Comparison of ENCODE assay signal across 30 cellular contexts in genomic region chr17:40815381-40815780, GRCh38. TPM values are rescaled to one million over a fixed set of nuclear protein-coding genes. Genes with fewer than 3 reads are reported as not detected.
DNase-seq lines count a peak whose midpoint lies in the region; ATAC-seq, FAIRE-seq and TF ChIP-seq lines count a peak whose summit lies in the region.
"Had no signal": no experiment of that assay in that cellular context is flagged by ENCODE, and none has a peak within 500 bp of the region (broad histone marks: within the 10 kb centered on the region; RNA-seq: fewer than 3 reads in every experiment).

No MANE protein-coding gene starts in this region.

- DNase-seq in IMR-90 (no peak), neural crest cell (ENCODE audit: low read depth, low spot score) (no peak), left lobe of liver (ENCODE audit: low spot score) (no peak), urothelium cell line (ENCODE audit: low spot score) (no peak)
- DNase-seq: 8988T; ACHN; BE2C; C1 segment of cervical spinal cord; CD4-positive, alpha-beta memory T cell; CD4-positive, CD25-positive, alpha-beta regulatory T cell; CD8-positive, alpha-beta memory T cell; COR-L47; DMS 273 treated with DMSO at 0.1 percent for 48 hours; DMS153; DMS53; DMS79; DND-41; EL; GDM1 had no signal

- H3K18ac ChIP-seq in IMR-90 (ENCODE audit: low read depth, low read length) = no peak overlapping the region

- no peak overlapping the region for H4K91ac ChIP-seq in IMR-90 (ENCODE audit: insufficient read depth, low read depth, low read length)

- no peak overlapping the region for H3K56ac ChIP-seq in IMR-90 (ENCODE audit: extremely low read depth, insufficient read depth, low read length)

- H3K4me1 ChIP-seq in HEK293 (ENCODE audit: control insufficient read depth, insufficient read depth, low read length) (peaks cover 2% of the 10 kb centered on the region; the same call in 1 of the 2 replicates), IMR-90 (ENCODE audit: control insufficient read depth, insufficient read depth, low read length) (peaks cover 1% of the 10 kb centered on the region; the same call in 1 of the 2 replicates)
- H3K4me1 ChIP-seq: BE2C had no signal

- H3K9me1 ChIP-seq in IMR-90 (ENCODE audit: insufficient read depth, low read length) = no peaks in the 10 kb centered on the region; the same call in 1 of the 2 replicates

- H3K4me2 ChIP-seq in IMR-90 (ENCODE audit: low read depth, low read length) = no peak overlapping the region
- H3K4me2 ChIP-seq: BLaER1 had no signal

- intact Hi-C loops in IMR-90 (cut with micrococcal nuclease) = no loop called here

- no peak overlapping the region for H3K23ac ChIP-seq in IMR-90 (ENCODE audit: low read depth, low read length)

- no peak overlapping the region for H2BK20ac ChIP-seq in IMR-90 (ENCODE audit: low read depth, low read length)

- H2AK9ac ChIP-seq in IMR-90 (replicated peaks; ENCODE audit: low read depth, low read length, poor library complexity) = no peak overlapping the region

- peaks cover 25 to 26% of the 10 kb centered on the region in 2 experiments for H3K79me1 ChIP-seq in IMR-90 (ENCODE audit: low read depth in 1 of 2, low read length in 2 of 2)

- H3K9me3 Mint-ChIP-seq in neural crest cell = peaks cover 11% of the 10 kb centered on the region

- peak overlapping the region; percentile 32 for H3K4me3 Mint-ChIP-seq in neural crest cell
- H3K4me3 Mint-ChIP-seq: CD4-positive, alpha-beta memory T cell; CD4-positive, CD25-positive, alpha-beta regulatory T cell had no signal

- peaks cover 21% of the 10 kb centered on the region for H3K36me3 Mint-ChIP-seq in neural crest cell (ENCODE audit: low read depth)

- H3K9me3 ChIP-seq in HEK293 (ENCODE audit: control insufficient read depth, insufficient read depth, low read depth, low read length) = no peaks in the 10 kb centered on the region
- no peaks in the 10 kb centered on the region for H3K9me3 ChIP-seq in IMR-90 (ENCODE audit: control insufficient read depth, insufficient read depth, low read length)
- H3K9me3 ChIP-seq: BE2C had no signal

- dilution Hi-C loops in IMR-90 (cut with HindIII; ENCODE audit: low sequenced_read_pairs, unreplicated experiment) = no loop called here

- ATAC-seq in IMR-90 (ENCODE audit: low read depth) = no peak
- no peak for ATAC-seq in left lobe of liver
- ATAC-seq: GM12878 had no signal

- no peak for FAIRE-seq in urothelium cell line (lab: Jason Lieb, UNC)
- FAIRE-seq: A204.1, GM12878, GM12892, GM18507 had no signal

- H3K14ac ChIP-seq in IMR-90 (replicated peaks; ENCODE audit: low read depth, low read length) = no peak overlapping the region

- no peak overlapping the region for H3K4ac ChIP-seq in IMR-90 (ENCODE audit: low read depth, low read length)

- POLR2A ChIA-PET in HEK293 (lab: Yijun Ruan, JAX) (no interaction called here), IMR-90 (lab: Charles Lee; ENCODE audit: unreplicated experiment) (no interaction called here)

- H3K27ac ChIP-seq in HEK293 (ENCODE audit: extremely low read depth, low read depth, low read length) (no peak overlapping the region), IMR-90 (ENCODE audit: insufficient read depth, low read length) (no peak overlapping the region)
- H3K27ac ChIP-seq: BLaER1 had no signal

- no peak overlapping the region for H2BK5ac ChIP-seq in IMR-90 (ENCODE audit: low read depth, low read length, poor library complexity, severe bottlenecking)

- no peak overlapping the region for H4K8ac ChIP-seq in IMR-90 (ENCODE audit: low read depth in 2 of 2, low read length in 2 of 2)

- no peak overlapping the region for H4K5ac ChIP-seq in IMR-90 (ENCODE audit: low read depth, low read length)

- H3K36me3 ChIP-seq in HEK293 (ENCODE audit: control insufficient read depth in 2 of 2, insufficient read depth in 1 of 2, low read length in 2 of 2) (peaks cover 0 to 16% of the 10 kb centered on the region in 2 experiments; a peak in 1 of 3 replicates), IMR-90 (ENCODE audit: control insufficient read depth, insufficient read depth, low read length) (peaks cover 9% of the 10 kb centered on the region)
- H3K36me3 ChIP-seq: BE2C had no signal

- no peak overlapping the region for H3K4me3 ChIP-seq in HEK293 (ENCODE audit: low read depth, low read length)
- H3K4me3 ChIP-seq in IMR-90 (ENCODE audit: insufficient read depth, low read depth, low read length) = no peak overlapping the region
- H3K4me3 ChIP-seq: BLaER1, GM12878 had no signal

- no peak overlapping the region for H2AFZ ChIP-seq in IMR-90 (replicated peaks; ENCODE audit: low read length, poor library complexity)

- no peak overlapping the region for H3K9ac ChIP-seq in IMR-90 (ENCODE audit: low read depth, low read length)
- H3K9ac ChIP-seq: BLaER1 had no signal

- H3K27me3 ChIP-seq in IMR-90 (ENCODE audit: control insufficient read depth, insufficient read depth, low read length) = no peaks in the 10 kb centered on the region
- H3K27me3 ChIP-seq: BLaER1 had no signal

- H3K27me3 Mint-ChIP-seq in neural crest cell (ENCODE audit: low read depth) = peaks cover 54% of the 10 kb centered on the region

- H2BK15ac ChIP-seq in IMR-90 (ENCODE audit: low read depth, low read length) = no peak overlapping the region

- H3K4me1 Mint-ChIP-seq in neural crest cell = peaks cover 15% of the 10 kb centered on the region

- WGBS in IMR-90 (ENCODE audit: extremely low coverage in 2 of 2, insufficient read length in 1 of 2), 2 experiments = no CpG with 5 or more reads among the region's 1 CpG

- TF ChIP-seq RAD21 in IMR-90 (IDR thresholded peaks at IDR 0.05; ENCODE audit: low read length) = no peak

- TF ChIP-seq CTCF in HEK293 (tag by site-specific recombination; IDR thresholded peaks at IDR 0.05) (no peak), IMR-90 (conservative IDR thresholded peaks at IDR 0.05; ENCODE audit: low read depth, low read length) (no peak), neural crest cell (conservative IDR thresholded peaks at IDR 0.05) (no peak)

- H4K20me1 ChIP-seq in IMR-90 (ENCODE audit: insufficient read depth, low read length) = no peaks in the 10 kb centered on the region
- H4K20me1 ChIP-seq: BLaER1 had no signal

- BruUV-seq in IMR-90 (replicated peaks; lab: Mats Ljungman, UMichigan) = no TSS peak

- H2BK120ac ChIP-seq in IMR-90 (ENCODE audit: low read depth, low read length) = no peak overlapping the region

- CTCF ChIA-PET in HEK293 (lab: Yijun Ruan, JAX) (interaction anchor here (0.6 to 1.6 kb wide), 5 partner anchors 11 to 985 kb away, joined by 3 to 5 read pairs (median 3); no protein-coding TSS in a partner anchor), IMR-90 (lab: Yijun Ruan, JAX) (no interaction called here)

- in situ Hi-C loops in IMR-90 (cut with MboI; ENCODE audit: low sequenced_read_pairs) = no loop called here

- H3K27ac Mint-ChIP-seq in neural crest cell (ENCODE audit: unreplicated experiment) = no peak overlapping the region
- H3K27ac Mint-ChIP-seq: CD14-positive monocyte; CD4-positive, alpha-beta memory T cell; CD4-positive, CD25-positive, alpha-beta regulatory T cell; CD8-positive, alpha-beta memory T cell had no signal

- H2AK5ac ChIP-seq in IMR-90 (ENCODE audit: low read depth, low read length) = peak overlapping the region; percentile 31; the same call in 1 of the 2 replicates

- no peak for TF ChIP-seq POLR2A in IMR-90 (IDR thresholded peaks at IDR 0.05; ENCODE audit: low read depth, low read length)

TF ChIP-seq in HEK293, 187 proteins besides CTCF, POLR2A, EP300 and RAD21 (continues in another document):
- no peak for TF ChIP-seq SP7 (tag by site-specific recombination; IDR thresholded peaks at IDR 0.05)
- 0 out of 2 replicates have a peak, but pooled peaks have one; percentile 20 for TF ChIP-seq ZNF366 (tag by site-specific recombination; conservative IDR thresholded peaks at IDR 0.05)
- TF ChIP-seq ZNF600 (tag by site-specific recombination; IDR thresholded peaks at IDR 0.05) = no peak
- no peak for TF ChIP-seq ZNF658 (tag by site-specific recombination; IDR thresholded peaks at IDR 0.05)
- TF ChIP-seq SETDB1 (IDR thresholded peaks at IDR 0.05; ENCODE audit: insufficient read length, low read length) = no peak
- TF ChIP-seq EGR2 (tag by site-specific recombination; IDR thresholded peaks at IDR 0.05; ENCODE audit: low read depth) = no peak

TF ChIP-seq in IMR-90, 13 proteins besides CTCF, POLR2A, EP300 and RAD21 (continues in another document):
- TF ChIP-seq NFE2L2 (IDR thresholded peaks at IDR 0.05; ENCODE audit: low read depth, low read length) (no peak), RCOR1 (IDR thresholded peaks at IDR 0.05; ENCODE audit: insufficient replicate concordance, low read length) (no peak), MAZ (IDR thresholded peaks at IDR 0.05; ENCODE audit: borderline replicate concordance, low read depth, low read length) (no peak), CHD1 (IDR thresholded peaks at IDR 0.05; ENCODE audit: low read depth, low read length) (no peak), FOS (IDR thresholded peaks at IDR 0.05; ENCODE audit: low read depth, low read length) (no peak), CEBPB (IDR thresholded peaks at IDR 0.05; ENCODE audit: low read depth, low read length) (no peak)

RNA-seq across cellular contexts. Expression of gene KRT10, which starts 7.0 kb away (rescaled TPM):
- 0.18 and 1.1 TPM in 2 replicates for total RNA-seq in IMR-90 (2012; rRNA removed)
- 18.3 and 18.5 TPM in 2 replicates for polyA plus RNA-seq in IMR-90 (2012; rRNA removed)
- 46.5 and 78.8 TPM in 2 replicates for polyA plus RNA-seq in IMR-90 (2012; cell fraction: cytosol; rRNA removed)
- polyA plus RNA-seq in IMR-90 (2012; cell fraction: nucleus; rRNA removed; ENCODE audit: low replicate concordance) = 15.0 and 35.2 TPM in 2 replicates
- 33.2 and 39.1 TPM in 2 replicates for total RNA-seq in neural crest cell
- 12.2 TPM for total RNA-seq in left lobe of liver

RNA-seq across cellular contexts. Expression of gene KRT28, which starts 15.6 kb away (rescaled TPM):
- total RNA-seq in IMR-90 (2012; rRNA removed) (not detected in 2 replicates), neural crest cell (not detected in 2 replicates), left lobe of liver (not detected)
- not detected in 2 replicates for polyA plus RNA-seq in IMR-90 (2012; rRNA removed)
- polyA plus RNA-seq in IMR-90 (2012; cell fraction: cytosol; rRNA removed) = not detected in 2 replicates
- not detected in 2 replicates for polyA plus RNA-seq in IMR-90 (2012; cell fraction: nucleus; rRNA removed; ENCODE audit: low replicate concordance)
- total RNA-seq: A673; CD4-positive, alpha-beta memory T cell; CD4-positive, CD25-positive, alpha-beta regulatory T cell; CD8-positive, alpha-beta memory T cell; Daoy; G401; GM12878 had no signal
- polyA plus RNA-seq: AG04450; CD14-positive monocyte; CD4-positive, alpha-beta memory T cell; CD4-positive, CD25-positive, alpha-beta regulatory T cell; CD8-positive, alpha-beta memory T cell; GM12878 had no signal

RNA-seq across cellular contexts. Expression of gene KRT27, which starts 33.0 kb away (rescaled TPM):
- not detected in 2 replicates for total RNA-seq in IMR-90 (2012; rRNA removed)
- not detected in 2 replicates for polyA plus RNA-seq in IMR-90 (2012; rRNA removed)
- polyA plus RNA-seq in IMR-90 (2012; cell fraction: cytosol; rRNA removed) = not detected in 2 replicates
- polyA plus RNA-seq in IMR-90 (2012; cell fraction: nucleus; rRNA removed; ENCODE audit: low replicate concordance) = not detected in 2 replicates
- not detected in 2 replicates for total RNA-seq in neural crest cell
- total RNA-seq in left lobe of liver = not detected
- total RNA-seq: A673; CD4-positive, alpha-beta memory T cell; CD4-positive, CD25-positive, alpha-beta regulatory T cell; CD8-positive, alpha-beta memory T cell; Daoy; G401; GM12878 had no signal
- polyA plus RNA-seq: AG04450; CD14-positive monocyte; CD4-positive, alpha-beta memory T cell; CD4-positive, CD25-positive, alpha-beta regulatory T cell; CD8-positive, alpha-beta memory T cell; GM12878 had no signal

RNA-seq across cellular contexts. Expression of gene KRT26, which starts 43.4 kb away (rescaled TPM):
- total RNA-seq in IMR-90 (2012; rRNA removed) = not detected in 2 replicates
- polyA plus RNA-seq in IMR-90 (2012; rRNA removed) = not detected in 2 replicates
- polyA plus RNA-seq in IMR-90 (2012; cell fraction: cytosol; rRNA removed) = not detected in 2 replicates
- not detected in 2 replicates for polyA plus RNA-seq in IMR-90 (2012; cell fraction: nucleus; rRNA removed; ENCODE audit: low replicate concordance)
- total RNA-seq in neural crest cell = not detected in 2 replicates
- total RNA-seq in left lobe of liver = not detected
- total RNA-seq: A673; CD4-positive, alpha-beta memory T cell; CD4-positive, CD25-positive, alpha-beta regulatory T cell; CD8-positive, alpha-beta memory T cell; Daoy; G401; GM12878 had no signal
- polyA plus RNA-seq: AG04450; CD14-positive monocyte; CD4-positive, alpha-beta memory T cell; CD4-positive, CD25-positive, alpha-beta regulatory T cell; CD8-positive, alpha-beta memory T cell; GM12878 had no signal

RNA-seq across cellular contexts. Expression of gene KRT12, which starts 51.6 kb away (rescaled TPM):
- not detected in 2 replicates for total RNA-seq in IMR-90 (2012; rRNA removed)
- polyA plus RNA-seq in IMR-90 (2012; rRNA removed) = not detected in 2 replicates
- 0.02 and 0.54 TPM in 2 replicates for polyA plus RNA-seq in IMR-90 (2012; cell fraction: cytosol; rRNA removed)
- not detected in 2 replicates for polyA plus RNA-seq in IMR-90 (2012; cell fraction: nucleus; rRNA removed; ENCODE audit: low replicate concordance)
- total RNA-seq in neural crest cell = not detected in 2 replicates
- not detected for total RNA-seq in left lobe of liver
- total RNA-seq: A673; CD4-positive, alpha-beta memory T cell; CD4-positive, CD25-positive, alpha-beta regulatory T cell; CD8-positive, alpha-beta memory T cell; Daoy; G401; GM12878 had no signal
- polyA plus RNA-seq: AG04450; CD14-positive monocyte; CD4-positive, alpha-beta memory T cell; CD4-positive, CD25-positive, alpha-beta regulatory T cell; CD8-positive, alpha-beta memory T cell; GM12878 had no signal
